1 cellular context compared by ENCODE assay signal in the genomic region with DNA sequence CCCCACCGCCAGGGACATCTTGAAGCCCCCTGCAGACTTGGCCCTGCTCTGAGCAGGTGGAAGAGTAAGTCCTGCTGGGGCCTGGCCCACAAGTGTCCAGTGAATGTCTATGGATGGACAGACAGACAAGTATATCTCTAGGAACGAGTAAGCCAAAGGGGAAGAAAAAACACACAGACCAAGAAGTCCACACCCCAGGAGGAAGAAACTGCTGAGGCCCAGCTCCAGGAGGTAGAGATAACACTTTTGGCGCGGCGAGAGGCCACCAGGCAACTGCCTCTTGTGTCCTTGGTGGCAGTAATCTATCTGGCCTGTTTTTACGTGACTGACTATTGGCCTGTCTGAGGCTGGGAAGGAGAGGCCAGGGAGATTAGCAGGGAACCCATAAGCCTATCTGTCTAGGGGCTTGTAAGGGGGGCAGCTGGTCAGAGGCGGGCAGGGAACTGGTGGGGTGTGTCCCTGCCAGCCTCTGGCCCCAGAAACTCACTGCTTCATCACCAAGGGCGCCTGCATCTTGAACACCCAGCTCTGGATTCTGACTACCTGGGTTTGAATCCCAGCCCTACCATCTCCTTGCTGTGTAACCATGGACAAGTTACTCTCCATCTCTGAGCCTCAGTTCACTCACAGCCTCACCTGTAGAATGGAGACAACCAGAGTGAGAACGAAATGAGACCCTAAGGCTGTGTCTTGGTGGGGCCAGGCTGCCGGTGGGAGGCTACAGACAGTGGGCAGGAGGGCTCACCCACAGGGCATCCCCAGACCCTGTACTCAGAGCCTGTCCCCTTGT.
TF ChIP-seq lines count a peak whose summit lies in the region.

No MANE protein-coding gene starts in this region.

TF ChIP-seq in HEK293, 187 proteins besides CTCF, POLR2A, EP300 and RAD21 (continued from another document):
- no peak for TF ChIP-seq REST (tag by site-specific recombination; IDR thresholded peaks at IDR 0.05)
- TF ChIP-seq ZIC2 (tag by site-specific recombination; IDR thresholded peaks at IDR 0.05) = peak; percentile 81
